ENCODE assay signal across 7 cellular contexts in genomic region chr3:53161345-53161819, GRCh38. TPM values are rescaled to one million over a fixed set of nuclear protein-coding genes. Genes with fewer than 3 reads are reported as not detected.
DNase-seq lines count a peak whose midpoint lies in the region; ATAC-seq and TF ChIP-seq lines count a peak whose summit lies in the region.

No MANE protein-coding gene starts in this region.

- peaks cover 13% of the 10 kb centered on the region for H3K27me3 Mint-ChIP-seq in HFFc6 (ENCODE audit: insufficient read depth)
- H3K27me3 Mint-ChIP-seq in naive B cell = peaks cover 0 to 6% (median 4%) of the 10 kb centered on the region in 3 donors

- peak overlapping the region; percentile 80 for H3K27ac ChIP-seq in duodenal mucosa (ENCODE audit: low read depth, low read length)

- peak; percentile 17 for ATAC-seq in GM18511 (IDR thresholded peaks at IDR 0.05; ENCODE audit: unreplicated experiment)
- peak; percentile 2 for ATAC-seq in naive B cell (ENCODE audit: low read depth in 2 of 2)

- peak overlapping the region; percentile 78 to 93 for H3K4me3 ChIP-seq in duodenal mucosa (ENCODE audit: low read depth in 1 of 2, low read length in 2 of 2)

- H3K27me3 ChIP-seq in duodenal mucosa (ENCODE audit: control insufficient read depth in 1 of 2, insufficient read depth in 2 of 2, low read length in 2 of 2) = no peaks in the 10 kb centered on the region

- DNase-seq in HFFc6 (no peak), RKO (ENCODE audit: low spot score) (peak; percentile 20), naive B cell (no peak), KG1 (lab: John Stamatoyannopoulos, UW) (no peak), cerebellum (ENCODE audit: low spot score) (no peak)

- H3K4me3 Mint-ChIP-seq in HFFc6 (peak overlapping the region; percentile 80), naive B cell (peak overlapping the region; percentile 86 to 94 (median 91))

- no peaks in the 10 kb centered on the region for H3K9me3 Mint-ChIP-seq in HFFc6
- no peaks in the 10 kb centered on the region for H3K9me3 Mint-ChIP-seq in naive B cell

- TF ChIP-seq CTCF in HFFc6 (IDR thresholded peaks at IDR 0.05) = no peak

- H3K36me3 ChIP-seq in duodenal mucosa (ENCODE audit: control insufficient read depth in 1 of 2, insufficient read depth in 2 of 2, low read length in 2 of 2) = peaks cover 2 to 18% of the 10 kb centered on the region in 2 donors

- H3K36me3 Mint-ChIP-seq in HFFc6 (ENCODE audit: low read depth) (no peaks in the 10 kb centered on the region), naive B cell (no peaks in the 10 kb centered on the region)

- peaks cover 37% of the 10 kb centered on the region for H3K4me1 Mint-ChIP-seq in HFFc6 (ENCODE audit: low read depth)
- H3K4me1 Mint-ChIP-seq in naive B cell = peaks cover 45 to 67% (median 56%) of the 10 kb centered on the region in 3 donors

- peak overlapping the region; percentile 72 for H3K27ac Mint-ChIP-seq in HFFc6
- H3K27ac Mint-ChIP-seq in naive B cell = peak overlapping the region; percentile 37 to 95 (median 84)

- peaks cover 60 to 76% of the 10 kb centered on the region in 2 donors for H3K4me1 ChIP-seq in duodenal mucosa (ENCODE audit: control insufficient read depth in 1 of 2, insufficient read depth in 2 of 2, low read length in 2 of 2)

- peak overlapping the region; percentile 93 to 96 for H3K9ac ChIP-seq in duodenal mucosa (ENCODE audit: low read depth in 1 of 2, low read length in 2 of 2)

- no peaks in the 10 kb centered on the region for H3K9me3 ChIP-seq in duodenal mucosa (ENCODE audit: control insufficient read depth in 1 of 2, low read length in 2 of 2)

RNA-seq across cellular contexts. Expression of gene PRKCD, which starts 0.4 kb away (rescaled TPM):
- total RNA-seq in HFFc6 (2021; fragmentation: NEBNext Ultra II Directional; extraction: Animal tissue kit (Norgen Biotek cat#: 25700)) = 10 to 100 TPM; 15.5 to 21.9 (median 20.0) TPM
- 10 to 100 TPM; 22.2 to 53.0 (median 31.6) TPM for polyA plus RNA-seq in naive B cell (ENCODE audit: low read depth in 6 of 6)
- total RNA-seq in cerebellum = 0.73 TPM

RNA-seq across cellular contexts. Expression of gene RFT1, which starts 31.1 kb away (rescaled TPM):
- 10 to 100 TPM; 32.9 to 39.6 (median 34.7) TPM for total RNA-seq in HFFc6 (2021; fragmentation: NEBNext Ultra II Directional; extraction: Animal tissue kit (Norgen Biotek cat#: 25700))
- polyA plus RNA-seq in naive B cell (ENCODE audit: low read depth in 6 of 6) = 10 to 100 TPM; 16.9 to 26.7 (median 22.5) TPM
- total RNA-seq in cerebellum = 12.1 TPM
